8 cellular contexts compared by ENCODE assay signal in the genomic region with DNA sequence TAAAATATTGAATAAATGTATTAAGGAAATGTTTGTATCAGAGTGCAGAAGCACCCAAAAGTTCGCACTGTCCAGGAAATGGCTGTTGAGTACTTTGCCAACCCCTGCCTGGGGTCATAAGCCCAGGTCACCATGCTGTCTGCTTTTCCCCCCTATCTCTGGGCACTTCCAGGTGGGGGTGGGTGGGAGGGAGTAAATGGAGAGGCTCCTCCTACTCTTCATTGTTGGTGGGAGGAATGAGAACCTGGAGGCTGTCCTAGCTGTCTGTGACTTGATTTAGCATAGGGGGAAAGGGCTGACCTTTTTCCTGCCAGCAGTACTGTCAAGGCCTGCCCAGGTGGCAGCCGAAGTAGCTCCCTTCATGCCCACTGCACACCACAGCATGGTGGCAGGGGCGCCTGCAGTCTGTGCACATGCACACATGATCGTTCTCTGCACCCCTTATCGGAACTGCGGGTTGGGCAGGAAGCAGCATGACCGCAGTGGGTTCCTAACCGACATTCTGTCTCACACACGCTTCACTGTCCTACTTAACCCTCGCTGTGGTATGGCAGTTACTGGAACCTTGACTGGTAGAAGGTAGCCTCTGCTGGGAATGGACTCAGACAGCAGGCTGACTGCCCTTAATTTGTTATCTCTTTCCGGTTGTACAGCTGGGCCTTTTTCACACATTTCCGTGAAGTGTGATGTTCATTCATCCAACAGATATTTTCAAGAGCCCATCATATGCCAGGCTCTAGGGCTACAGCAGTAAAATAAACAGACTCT. TPM values are rescaled to one million over a fixed set of nuclear protein-coding genes. Genes with fewer than 3 reads are reported as not detected.
DNase-seq lines count a peak whose midpoint lies in the region; ATAC-seq, FAIRE-seq and TF ChIP-seq lines count a peak whose summit lies in the region.

No MANE protein-coding gene starts in this region.

- WGBS in lung, 2 donors, result 14 to 33% methylated on average over 12 of the region's 12 CpGs

- peak; percentile 97 for FAIRE-seq in GM12891 (lab: Jason Lieb, UNC)

- H3K4me1 ChIP-seq in lung (ENCODE audit: control insufficient read depth in 2 of 2, insufficient read depth in 2 of 2, low read length in 2 of 2), result peaks cover 9 to 19% of the 10 kb centered on the region in 2 donors

- DNase-seq in GM12891 (ENCODE audit: insufficient read length, low spot score) (peak; percentile 59), NOMO-1 (lab: John Stamatoyannopoulos, UW; ENCODE audit: unreplicated experiment in 2 of 2) (peak; percentile 93 to 94), activated T-cell treated with anti-CD3 and anti-CD28 coated beads for 4 hours (peak; percentile 45), lung (ENCODE audit: low spot score) (peak; percentile 33), NCI-H748 (lab: John Stamatoyannopoulos, UW; ENCODE audit: unreplicated experiment) (no peak), NCI-H2081 (lab: John Stamatoyannopoulos, UW) (no peak)
- peak; percentile 68 to 88 for DNase-seq in stimulated activated naive CD8-positive, alpha-beta T cell treated with anti-CD3 and anti-CD28 coated beads, Interleukin-15, amount 100 ng/mL, for 72 hours

- H3K27ac Mint-ChIP-seq in stimulated activated naive CD8-positive, alpha-beta T cell treated with anti-CD3 and anti-CD28 coated beads, Interleukin-15, amount 100 ng/mL, for 72 hours, result peak overlapping the region in 1 of 2 donors; percentile 90

- peak overlapping the region in 1 of 2 donors; percentile 58 for H3K27ac ChIP-seq in lung (ENCODE audit: low read depth in 1 of 2, low read length in 1 of 2)

- no peaks in the 10 kb centered on the region for H3K9me3 ChIP-seq in lung (ENCODE audit: control insufficient read depth in 2 of 2, insufficient read depth in 1 of 2, low read length in 1 of 2)

- no peaks in the 10 kb centered on the region for H3K36me3 ChIP-seq in lung (ENCODE audit: control insufficient read depth in 2 of 2, insufficient read depth in 2 of 2, low read length in 2 of 2)

- H3K4me3 Mint-ChIP-seq in stimulated activated naive CD8-positive, alpha-beta T cell treated with anti-CD3 and anti-CD28 coated beads, Interleukin-15, amount 100 ng/mL, for 72 hours, result peak overlapping the region; percentile 39 to 58

- no peaks in the 10 kb centered on the region for H3K27me3 Mint-ChIP-seq in stimulated activated naive CD8-positive, alpha-beta T cell treated with anti-CD3 and anti-CD28 coated beads, Interleukin-15, amount 100 ng/mL, for 72 hours

- ATAC-seq in HG02642 (IDR thresholded peaks at IDR 0.05; ENCODE audit: poor library complexity, unreplicated experiment), result peak; percentile 95
- ATAC-seq in lung (ENCODE audit: insufficient read depth, low FRiP score), result peak; percentile 60
- ATAC-seq in stimulated activated naive CD8-positive, alpha-beta T cell treated with anti-CD3 and anti-CD28 coated beads, Interleukin-15, amount 100 ng/mL, for 72 hours, result peak; percentile 99

- peaks cover under 1 to 8% of the 10 kb centered on the region in 2 donors for H3K9me3 Mint-ChIP-seq in stimulated activated naive CD8-positive, alpha-beta T cell treated with anti-CD3 and anti-CD28 coated beads, Interleukin-15, amount 100 ng/mL, for 72 hours

- no peak for TF ChIP-seq CTCF in lung (IDR thresholded peaks at IDR 0.05; ENCODE audit: control extremely low read depth, extremely low read depth)

- H3K4me1 Mint-ChIP-seq in stimulated activated naive CD8-positive, alpha-beta T cell treated with anti-CD3 and anti-CD28 coated beads, Interleukin-15, amount 100 ng/mL, for 72 hours, result peaks cover 38% of the 10 kb centered on the region

- TF ChIP-seq POLR2A in GM12891 (IDR thresholded peaks at IDR 0.05; ENCODE audit: low read depth, low read length), result no peak

- no peak overlapping the region for H3K4me3 ChIP-seq in lung

- H3K27me3 ChIP-seq in lung (ENCODE audit: control insufficient read depth, insufficient read depth), result no peaks in the 10 kb centered on the region

TF ChIP-seq in GM12891, 5 proteins besides CTCF, POLR2A, EP300 and RAD21:
- TF ChIP-seq PAX5 (IDR thresholded peaks at IDR 0.05; ENCODE audit: insufficient read depth, low read length, severe bottlenecking) (peak; percentile 53), POLR2AphosphoS5 (IDR thresholded peaks at IDR 0.05; ENCODE audit: low read depth, low read length) (no peak), POU2F2 (IDR thresholded peaks at IDR 0.05; ENCODE audit: low read depth, low read length) (peak; percentile 53; the same call in 1 of the 2 replicates)

RNA-seq across cellular contexts. Expression of gene LDHD, which starts 41.5 kb away (rescaled TPM):
- 0.05 TPM for polyA plus RNA-seq in GM12891 (2012; ENCODE audit: low read depth, missing spikeins)
- total RNA-seq in lung, result 10 to 100 TPM in 1 of 2 donors, 1 to 10 TPM in 1; 7.0 to 17.0 TPM
- polyA plus RNA-seq in lung, result 1 to 10 TPM; 4.3 to 9.2 TPM

Comparison
In these comparisons a context has a peak if more than half of its experiments do, and no peak if none do; other contexts are left out.
1. DNase-seq: peak in GM12891 (single experiment), NOMO-1 (2 of 2), activated T-cell treated with anti-CD3 and anti-CD28 coated beads for 4 hours (single experiment), lung (single experiment) and stimulated activated naive CD8-positive, alpha-beta T cell treated with anti-CD3 and anti-CD28 coated beads, Interleukin-15, amount 100 ng/mL, for 72 hours (2 of 2); none in NCI-H748 (single experiment) and NCI-H2081 (0 of 2).
2. Peak in every context shown above with its lines, with median percentiles within 50 percentile points of each other: ATAC-seq.